In the genomic region with DNA sequence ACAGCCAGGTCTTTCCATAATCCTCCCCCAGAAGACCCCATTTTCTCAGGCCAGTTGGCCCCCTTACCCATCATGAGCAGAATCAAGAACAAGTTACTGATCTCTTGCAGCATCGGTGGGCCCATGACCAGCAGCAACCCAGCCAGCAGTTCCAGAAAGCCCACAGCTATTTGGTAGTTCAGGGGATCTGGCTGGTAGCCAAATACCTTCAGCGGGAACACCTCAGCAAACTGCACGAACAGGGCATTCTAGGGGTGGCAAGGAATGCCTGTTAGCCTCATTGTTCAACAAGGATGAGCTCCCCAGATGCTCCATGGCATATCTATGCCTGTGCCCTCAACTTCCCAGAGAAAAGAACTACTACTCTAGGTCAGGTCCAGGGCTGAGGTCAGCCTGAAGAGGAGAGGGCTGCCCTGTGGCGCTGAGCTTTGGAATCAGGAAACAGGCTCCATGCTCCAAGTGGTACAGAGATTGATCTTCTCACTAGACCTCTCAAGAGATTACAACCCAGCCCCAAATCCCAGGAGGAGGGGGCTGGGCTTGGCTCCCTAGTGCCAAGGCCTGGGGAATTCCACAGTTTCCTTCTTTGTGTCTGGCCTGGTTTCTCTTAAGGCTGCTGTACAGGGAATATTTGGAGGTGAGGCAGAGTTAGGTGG, we compare ENCODE assay signal across 8 cellular contexts. TPM values are rescaled to one million over a fixed set of nuclear protein-coding genes. Genes with fewer than 3 reads are reported as not detected.
DNase-seq lines count a peak whose midpoint lies in the region.

No MANE protein-coding gene starts in this region.

- peak overlapping the region; percentile 86 for H3K4me3 ChIP-seq in thymus (ENCODE audit: low read length)

- no peaks in the 10 kb centered on the region for H3K9me3 Mint-ChIP-seq in T-helper 2 cell treated with Interferon-gamma antibody and Interleukin-4, amounts not matched to agents 5 μg/mL and 100 μg/mL, for 36 hours
- no peaks in the 10 kb centered on the region for H3K9me3 Mint-ChIP-seq in activated naive CD8-positive, alpha-beta T cell (ENCODE audit: low read depth)

- no peaks in the 10 kb centered on the region for H3K27me3 ChIP-seq in thymus (ENCODE audit: control insufficient read depth, insufficient read depth)

- H3K36me3 Mint-ChIP-seq in T-helper 2 cell treated with Interferon-gamma antibody and Interleukin-4, amounts not matched to agents 5 μg/mL and 100 μg/mL, for 36 hours (ENCODE audit: low read depth): peaks cover 22% of the 10 kb centered on the region
- peaks cover 7% of the 10 kb centered on the region for H3K36me3 Mint-ChIP-seq in activated naive CD8-positive, alpha-beta T cell

- H3K9me3 ChIP-seq in thymus (ENCODE audit: control insufficient read depth): no peaks in the 10 kb centered on the region

- H3K36me3 ChIP-seq in thymus (ENCODE audit: control insufficient read depth, insufficient read depth): peaks cover 13% of the 10 kb centered on the region

- peak overlapping the region; percentile 94 for H3K27ac Mint-ChIP-seq in T-helper 2 cell treated with Interferon-gamma antibody and Interleukin-4, amounts not matched to agents 5 μg/mL and 100 μg/mL, for 36 hours
- peak overlapping the region; percentile 94 for H3K27ac Mint-ChIP-seq in activated naive CD8-positive, alpha-beta T cell

- H3K4me1 ChIP-seq in thymus (ENCODE audit: control insufficient read depth, insufficient read depth, low read length): peaks cover 15% of the 10 kb centered on the region

- H3K4me3 Mint-ChIP-seq in T-helper 2 cell treated with Interferon-gamma antibody and Interleukin-4, amounts not matched to agents 5 μg/mL and 100 μg/mL, for 36 hours: peak overlapping the region; percentile 95
- H3K4me3 Mint-ChIP-seq in activated naive CD8-positive, alpha-beta T cell: peak overlapping the region; percentile 98

- H3K27me3 Mint-ChIP-seq in T-helper 2 cell treated with Interferon-gamma antibody and Interleukin-4, amounts not matched to agents 5 μg/mL and 100 μg/mL, for 36 hours (ENCODE audit: low read depth): no peaks in the 10 kb centered on the region
- no peaks in the 10 kb centered on the region for H3K27me3 Mint-ChIP-seq in activated naive CD8-positive, alpha-beta T cell

- WGBS in thymus: 93% methylated on average over 4 of the region's 4 CpGs

- no peak for DNase-seq in T-helper 2 cell treated with Interferon-gamma antibody and Interleukin-4, amounts not matched to agents 5 μg/mL and 100 μg/mL, for 36 hours (ENCODE audit: low spot score)
- DNase-seq in T-helper 2 cell (no peak), kidney tubule cell (ENCODE audit: low spot score) (peak; percentile 57), germinal center (ENCODE audit: low spot score) (no peak), amniotic stem cell (lab: John Stamatoyannopoulos, UW) (no peak)
- no peak for DNase-seq in activated CD4-positive, CD25-positive, alpha-beta regulatory T cell (lab: John Stamatoyannopoulos, UW)

- H3K27ac ChIP-seq in thymus (ENCODE audit: low read depth): peak overlapping the region; percentile 77

- peaks cover 24% of the 10 kb centered on the region for H3K4me1 Mint-ChIP-seq in T-helper 2 cell treated with Interferon-gamma antibody and Interleukin-4, amounts not matched to agents 5 μg/mL and 100 μg/mL, for 36 hours (ENCODE audit: low read depth)
- H3K4me1 Mint-ChIP-seq in activated naive CD8-positive, alpha-beta T cell (ENCODE audit: low read depth): peaks cover 50% of the 10 kb centered on the region

RNA-seq across cellular contexts. Expression of a gene that starts 1.3 kb away (rescaled TPM):
- polyA plus RNA-seq in thymus: 47.6 TPM

RNA-seq across cellular contexts. Expression of a gene that starts 47.9 kb away (rescaled TPM):
- 25.6 TPM for polyA plus RNA-seq in thymus

RNA-seq across cellular contexts. Expression of a gene that starts 54.4 kb away (rescaled TPM):
- polyA plus RNA-seq in thymus: 0.23 TPM
